ENCODE assay signal across 18 cellular contexts in the genomic region with DNA sequence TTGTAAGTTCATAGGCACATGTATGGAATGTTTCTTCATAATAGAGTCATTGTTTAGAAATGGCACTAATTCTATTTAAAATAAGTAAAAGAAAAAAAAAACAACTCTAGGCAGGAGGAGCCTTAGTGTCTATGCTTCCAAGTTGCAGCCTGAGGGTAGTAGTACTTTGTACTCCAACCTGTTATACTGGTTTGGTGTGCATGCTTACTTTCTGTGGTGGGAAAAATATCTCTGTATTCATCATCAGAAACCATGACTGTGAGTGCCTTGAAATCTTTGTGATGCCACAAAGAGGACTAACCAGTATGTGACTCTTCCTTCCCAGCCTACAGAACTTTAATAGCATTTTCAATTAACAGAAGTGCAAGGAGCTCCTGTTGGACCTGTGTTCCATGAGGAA. TPM values are rescaled to one million over a fixed set of nuclear protein-coding genes. Genes with fewer than 3 reads are reported as not detected.
DNase-seq lines count a peak whose midpoint lies in the region; ATAC-seq and TF ChIP-seq lines count a peak whose summit lies in the region.
"Had no signal": no experiment of that assay in that cellular context is flagged by ENCODE, and none has a peak within 500 bp of the region (broad histone marks: within the 10 kb centered on the region; RNA-seq: fewer than 3 reads in every experiment).

No MANE protein-coding gene starts in this region.

- H3K4me2 ChIP-seq in PC-9, result peak overlapping the region; percentile 48
- H3K4me2 ChIP-seq: GM23338 had no signal

- peaks cover 26% of the 10 kb centered on the region for H3F3A ChIP-seq in PC-9 (ENCODE audit: insufficient read depth, low read depth)

- TF ChIP-seq CTCF in PC-9 (conservative IDR thresholded peaks at IDR 0.05) (no peak), upper lobe of right lung (IDR thresholded peaks at IDR 0.05) (no peak)

- POLR2A ChIA-PET in PC-9 (lab: Charles Lee; ENCODE audit: unreplicated experiment), result interaction anchor here (0.6 kb wide), 1 partner anchor 1642 kb away, joined by 4 read pairs; no protein-coding TSS in a partner anchor

- 0 out of 2 replicates have a peak, but pooled peaks cover 6% of the 10 kb centered on the region for H3K36me3 ChIP-seq in PC-9 (ENCODE audit: low read depth)
- no peaks in the 10 kb centered on the region for H3K36me3 ChIP-seq in upper lobe of right lung
- H3K36me3 ChIP-seq: stomach, vagina had no signal

- BruUV-seq in PC-9 (replicated peaks; lab: Mats Ljungman, UMichigan), result no TSS peak

- H2AFZ ChIP-seq in PC-9, result no peak overlapping the region
- H2AFZ ChIP-seq: GM23338 had no signal

- H3K79me2 ChIP-seq in PC-9 (ENCODE audit: low read depth), result no peaks in the 10 kb centered on the region

- H3K27ac ChIP-seq in PC-9, result peak overlapping the region; percentile 70
- H3K27ac ChIP-seq in upper lobe of right lung, result no peak overlapping the region
- H3K27ac ChIP-seq: vagina had no signal

- H3K9me3 ChIP-seq in PC-9 (ENCODE audit: insufficient read depth, low read depth) (peaks cover 6% of the 10 kb centered on the region; the same call in 1 of the 2 replicates), upper lobe of right lung (no peaks in the 10 kb centered on the region)
- H3K9me3 ChIP-seq: stomach, vagina had no signal

- intact Hi-C loops in PC-9 (cut with micrococcal nuclease; ENCODE audit: unreplicated experiment) (loop anchor here (1.0 to 10.0 kb wide), 8 partner anchors 86 to 1801 kb away; no protein-coding TSS in a partner anchor), upper lobe of right lung (cut with DNase I) (no loop called here)

- H3K4me3 ChIP-seq in PC-9 (no peak overlapping the region), upper lobe of right lung (no peak overlapping the region)
- H3K4me3 ChIP-seq: GM23338, stomach, vagina had no signal

- ATAC-seq in upper lobe of right lung (peak; percentile 28), HG02588 (IDR thresholded peaks at IDR 0.05; ENCODE audit: unreplicated experiment) (no peak), GM21576 (IDR thresholded peaks at IDR 0.05; ENCODE audit: unreplicated experiment) (no peak)

- H3K27me3 ChIP-seq in PC-9 (ENCODE audit: insufficient read depth, low read depth), result no peaks in the 10 kb centered on the region
- no peaks in the 10 kb centered on the region for H3K27me3 ChIP-seq in upper lobe of right lung
- H3K27me3 ChIP-seq: stomach, vagina had no signal

- CTCF ChIA-PET in PC-9 (lab: Charles Lee), result interaction anchor here (0.6 to 1.1 kb wide), 4 partner anchors 109 to 1566 kb away, joined by 3 to 7 read pairs (median 4); no protein-coding TSS in a partner anchor

- H3K9me2 ChIP-seq in PC-9 (ENCODE audit: insufficient read depth), result no peaks in the 10 kb centered on the region

- peak; percentile 76 for DNase-seq in SIG-M5 treated with dmso at 0.1 percent for 504 hours (lab: John Stamatoyannopoulos, UW; ENCODE audit: unreplicated experiment)
- DNase-seq in SIG-M5 (lab: John Stamatoyannopoulos, UW), result no peak
- DNase-seq in PC-9, result peak; percentile 59 to 98
- peak; percentile 74 for DNase-seq in kidney tubule cell (ENCODE audit: low spot score)
- no peak for DNase-seq in upper lobe of right lung
- DNase-seq in NCI-H1105 treated with DMSO at 0.1 percent for 48 hours (lab: John Stamatoyannopoulos, UW), result no peak
- DNase-seq: ACHN; activated CD4-positive, CD25-positive, alpha-beta regulatory T cell; activated effector memory CD4-positive, alpha-beta T cell treated with anti-CD3 and anti-CD28 coated beads, Interleukin-2, amount 50 U/mL, for 16 hours; foreskin fibroblast; NCI-H2029; retina; SHP77; stomach had no signal

- H4K20me1 ChIP-seq in PC-9 (ENCODE audit: insufficient read depth), result no peaks in the 10 kb centered on the region; the same call in 1 of the 2 replicates

- peaks cover 55% of the 10 kb centered on the region for H3K4me1 ChIP-seq in PC-9 (replicated peaks; ENCODE audit: insufficient read depth)
- H3K4me1 ChIP-seq in upper lobe of right lung, result no peaks in the 10 kb centered on the region

RNA-seq across cellular contexts. Expression of gene NAALADL2, which starts 4.4 kb away (rescaled TPM):
- total RNA-seq in PC-9 (2021) (10.6 and 12.8 TPM in 2 replicates), upper lobe of right lung (8.5 TPM)

Comparison
In these comparisons a context has a peak if more than half of its experiments do, and no peak if none do; other contexts are left out.
1. DNase-seq: peak in SIG-M5 treated with dmso at 0.1 percent for 504 hours (single experiment), PC-9 (2 of 2) and kidney tubule cell (single experiment); none in SIG-M5 (single experiment), upper lobe of right lung (single experiment) and NCI-H1105 treated with DMSO at 0.1 percent for 48 hours (single experiment).